15 cellular contexts compared by ENCODE assay signal in genomic region chr6:82738773-82739172, GRCh38.
"Had no signal": no experiment of that assay in that cellular context is flagged by ENCODE, and none has a peak within 500 bp of the region (broad histone marks: within the 10 kb centered on the region; RNA-seq: fewer than 3 reads in every experiment).

No MANE protein-coding gene starts in this region.

- H3K4me3 ChIP-seq: body of pancreas, lung, tibial nerve had no signal

- H3K4me1 Mint-ChIP-seq: activated B cell treated with CpG ODN at 0.5 μM for 24 hours; activated CD4-positive, alpha-beta T cell treated with anti-CD3 and anti-CD28 coated beads, Interleukin-2, amount 10 ng/mL, durations not matched to agents 7 days and 5 days; activated naive CD4-positive, alpha-beta T cell treated with anti-CD3 and anti-CD28 coated beads, Interleukin-2, amount 10 ng/mL, durations not matched to agents 7 days and 5 days; immature natural killer cell; naive thymus-derived CD8-positive, alpha-beta T cell; stimulated activated naive B cell treated with anti-CD40 and anti-IgM and Interleukin-4, amounts not matched to agents 10 μg/mL and 1 μg/mL and 100 μg/mL, for 72 hours had no signal

- H3K27ac ChIP-seq: body of pancreas, tibial nerve had no signal

- ATAC-seq: body of pancreas; effector memory CD8-positive, alpha-beta T cell; left cardiac atrium; naive thymus-derived CD8-positive, alpha-beta T cell; sciatic nerve; stimulated activated naive B cell treated with anti-CD40 and anti-IgM and Interleukin-4, amounts not matched to agents 10 μg/mL and 1 μg/mL and 100 μg/mL, for 72 hours had no signal

- H3K27me3 Mint-ChIP-seq: activated naive CD4-positive, alpha-beta T cell treated with anti-CD3 and anti-CD28 coated beads, Interleukin-2, amount 10 ng/mL, durations not matched to agents 7 days and 5 days had no signal

- H3K36me3 Mint-ChIP-seq: activated naive CD4-positive, alpha-beta T cell treated with anti-CD3 and anti-CD28 coated beads, Interleukin-2, amount 10 ng/mL, durations not matched to agents 7 days and 5 days; immature natural killer cell; naive thymus-derived CD8-positive, alpha-beta T cell; stimulated activated naive B cell treated with anti-CD40 and anti-IgM and Interleukin-4, amounts not matched to agents 10 μg/mL and 1 μg/mL and 100 μg/mL, for 72 hours had no signal

- H3K4me1 ChIP-seq: body of pancreas, tibial nerve had no signal

- H3K9me3 Mint-ChIP-seq: activated CD4-positive, alpha-beta T cell treated with anti-CD3 and anti-CD28 coated beads, Interleukin-2, amount 10 ng/mL, durations not matched to agents 7 days and 5 days; activated naive CD4-positive, alpha-beta T cell treated with anti-CD3 and anti-CD28 coated beads, Interleukin-2, amount 10 ng/mL, durations not matched to agents 7 days and 5 days; activated T-helper 2 cell treated with anti-CD3 and anti-CD28 coated beads, Interferon-gamma antibody, Interleukin-2, Interleukin-4, amounts not matched to agents 10 μg/mL and 5 μg/mL and 100 μg/mL, durations not matched to agents 14 hours and 24 hours and 36 hours; effector memory CD8-positive, alpha-beta T cell; stimulated activated naive B cell treated with anti-CD40 and anti-IgM and Interleukin-4, amounts not matched to agents 10 μg/mL and 1 μg/mL and 100 μg/mL, for 72 hours had no signal

- H3K4me3 Mint-ChIP-seq: activated B cell treated with CpG ODN at 0.5 μM for 24 hours; activated CD4-positive, alpha-beta T cell treated with anti-CD3 and anti-CD28 coated beads, Interleukin-2, amount 10 ng/mL, durations not matched to agents 7 days and 5 days; activated naive CD4-positive, alpha-beta T cell treated with anti-CD3 and anti-CD28 coated beads, Interleukin-2, amount 10 ng/mL, durations not matched to agents 7 days and 5 days; effector memory CD8-positive, alpha-beta T cell; immature natural killer cell; naive thymus-derived CD8-positive, alpha-beta T cell; stimulated activated naive B cell treated with anti-CD40 and anti-IgM and Interleukin-4, amounts not matched to agents 10 μg/mL and 1 μg/mL and 100 μg/mL, for 72 hours had no signal

- DNase-seq: activated B cell treated with CpG ODN at 0.5 μM for 24 hours; activated CD4-positive, alpha-beta T cell treated with anti-CD3 and anti-CD28 coated beads, Interleukin-2, amount 10 ng/mL, durations not matched to agents 7 days and 5 days; activated naive CD4-positive, alpha-beta T cell treated with anti-CD3 and anti-CD28 coated beads, Interleukin-2, amount 10 ng/mL, durations not matched to agents 7 days and 5 days; body of pancreas; effector memory CD8-positive, alpha-beta T cell; erythroblast; immature natural killer cell; left cardiac atrium; naive thymus-derived CD8-positive, alpha-beta T cell; stimulated activated CD4-positive, alpha-beta T cell treated with anti-CD3 and anti-CD28 coated beads, Interleukin-2, amount 100 ng/mL, for 24 hours; stimulated activated naive B cell treated with anti-CD40 and anti-IgM and Interleukin-4, amounts not matched to agents 10 μg/mL and 1 μg/mL and 100 μg/mL, for 72 hours had no signal

- H3K27me3 ChIP-seq: body of pancreas, tibial nerve had no signal

- H3K27ac Mint-ChIP-seq: activated B cell treated with CpG ODN at 0.5 μM for 24 hours; activated CD4-positive, alpha-beta T cell treated with anti-CD3 and anti-CD28 coated beads, Interleukin-2, amount 10 ng/mL, durations not matched to agents 7 days and 5 days; activated naive CD4-positive, alpha-beta T cell treated with anti-CD3 and anti-CD28 coated beads, Interleukin-2, amount 10 ng/mL, durations not matched to agents 7 days and 5 days; activated T-helper 2 cell treated with anti-CD3 and anti-CD28 coated beads, Interferon-gamma antibody, Interleukin-2, Interleukin-4, amounts not matched to agents 10 μg/mL and 5 μg/mL and 100 μg/mL, durations not matched to agents 14 hours and 24 hours and 36 hours; effector memory CD8-positive, alpha-beta T cell; immature natural killer cell; naive thymus-derived CD8-positive, alpha-beta T cell; stimulated activated naive B cell treated with anti-CD40 and anti-IgM and Interleukin-4, amounts not matched to agents 10 μg/mL and 1 μg/mL and 100 μg/mL, for 72 hours had no signal

- H3K9me3 ChIP-seq: body of pancreas, tibial nerve had no signal

- H3K36me3 ChIP-seq: tibial nerve had no signal
